Comparison of ENCODE assay signal across 17 cellular contexts in the genomic region with DNA sequence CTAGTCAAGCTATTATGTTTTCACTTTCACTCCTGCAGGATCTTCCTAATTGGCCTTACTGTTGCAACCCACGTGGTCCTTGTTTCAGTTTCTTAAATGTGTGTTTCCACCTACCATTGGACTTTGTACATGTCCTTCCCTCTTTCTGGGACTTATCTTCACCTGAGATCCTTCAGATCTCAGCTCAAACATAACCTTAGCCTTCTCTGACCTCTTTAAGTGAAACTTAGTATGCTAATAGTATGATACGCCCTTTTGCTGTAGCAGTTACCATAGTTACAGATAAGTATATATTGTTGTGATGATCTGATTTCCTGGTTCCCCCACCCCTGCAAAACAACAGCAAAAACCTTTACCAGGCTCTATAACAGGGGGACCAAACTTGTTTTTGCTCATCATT. TPM values are rescaled to one million over a fixed set of nuclear protein-coding genes. Genes with fewer than 3 reads are reported as not detected.
DNase-seq lines count a peak whose midpoint lies in the region; ATAC-seq and TF ChIP-seq lines count a peak whose summit lies in the region.
"Had no signal": no experiment of that assay in that cellular context is flagged by ENCODE, and none has a peak within 500 bp of the region (broad histone marks: within the 10 kb centered on the region; RNA-seq: fewer than 3 reads in every experiment).

No MANE protein-coding gene starts in this region.

- H3K36me3 Mint-ChIP-seq in CD4-positive, alpha-beta T cell (ENCODE audit: low read depth) = peaks cover 90% of the 10 kb centered on the region
- H3K36me3 Mint-ChIP-seq in T-cell = peaks cover 28% of the 10 kb centered on the region

- H3K4me1 Mint-ChIP-seq in CD4-positive, alpha-beta T cell (ENCODE audit: low read depth) = peaks cover 24% of the 10 kb centered on the region
- peaks cover 11 to 18% (median 17%) of the 10 kb centered on the region in 3 donors for H3K4me1 Mint-ChIP-seq in T-cell

- no peaks in the 10 kb centered on the region for H3K27me3 Mint-ChIP-seq in CD4-positive, alpha-beta T cell
- no peaks in the 10 kb centered on the region for H3K27me3 Mint-ChIP-seq in T-cell
- H3K27me3 Mint-ChIP-seq: naive B cell had no signal

- H3K27ac Mint-ChIP-seq in CD4-positive, alpha-beta T cell = peak overlapping the region; percentile 21
- peak overlapping the region; percentile 56 to 73 for H3K27ac Mint-ChIP-seq in T-cell

- H3K4me3 Mint-ChIP-seq in CD4-positive, alpha-beta T cell = no peak overlapping the region
- no peak overlapping the region for H3K4me3 Mint-ChIP-seq in T-cell
- H3K4me3 Mint-ChIP-seq: naive B cell had no signal

- no peak for TF ChIP-seq CTCF in CD4-positive, alpha-beta T cell (IDR thresholded peaks at IDR 0.05)
- TF ChIP-seq CTCF in fibroblast of pulmonary artery (IDR thresholded peaks at IDR 0.05; ENCODE audit: low read length, missing control alignments) = no peak
- no peak for TF ChIP-seq CTCF in RWPE1 (conservative IDR thresholded peaks at IDR 0.05; ENCODE audit: low read depth)

- H3K27me3 ChIP-seq in CD4-positive, alpha-beta T cell (ENCODE audit: control insufficient read depth, insufficient read depth, low read length) = no peaks in the 10 kb centered on the region
- H3K27me3 ChIP-seq: suprapubic skin had no signal

- intact Hi-C loops in CD4-positive, alpha-beta T cell (cut with DNase I, micrococcal nuclease) = no loop called here

- no peaks in the 10 kb centered on the region for H3K9me3 ChIP-seq in CD4-positive, alpha-beta T cell (ENCODE audit: control insufficient read depth, low read length)
- H3K9me3 ChIP-seq: suprapubic skin had no signal

- H3K9me3 Mint-ChIP-seq in CD4-positive, alpha-beta T cell = no peaks in the 10 kb centered on the region
- H3K9me3 Mint-ChIP-seq in T-cell = no peaks in the 10 kb centered on the region
- H3K9me3 Mint-ChIP-seq: naive B cell had no signal

- H3K4me3 ChIP-seq in fibroblast of pulmonary artery (replicated peaks; ENCODE audit: low read depth, low read length) = no peak overlapping the region
- H3K4me3 ChIP-seq: suprapubic skin had no signal

- H3K27ac ChIP-seq in CD4-positive, alpha-beta T cell (ENCODE audit: low read depth, low read length) = no peak overlapping the region
- no peak overlapping the region for H3K27ac ChIP-seq in RWPE1
- H3K27ac ChIP-seq: suprapubic skin, VCaP had no signal

- ATAC-seq in CD4-positive, alpha-beta T cell (ENCODE audit: poor library complexity) = peak; percentile 83
- ATAC-seq in T-cell (replicated peaks in 1 of 4) = peak in 2 of 4 experiments; percentile 16 to 74
- no peak for ATAC-seq in HG03520 (IDR thresholded peaks at IDR 0.05; ENCODE audit: unreplicated experiment)
- ATAC-seq in GM18517 (IDR thresholded peaks at IDR 0.05; ENCODE audit: unreplicated experiment) = no peak
- ATAC-seq: Panc1 had no signal

- POLR2A ChIA-PET in CD4-positive, alpha-beta T cell (lab: Charles Lee) = interaction anchor here (1.0 kb wide), 1 partner anchor 35 kb away, joined by 3 read pairs; a partner anchor contains a TSS
- POLR2A ChIA-PET in T-cell (lab: Charles Lee) (interaction anchor here (0.7 to 1.0 kb wide), 3 partner anchors 35 to 333 kb away, joined by 3 read pairs; a partner anchor contains a TSS), RWPE1 (lab: Yijun Ruan, JAX; ENCODE audit: low non-redundant PET) (no interaction called here)

- CTCF ChIA-PET in CD4-positive, alpha-beta T cell (lab: Charles Lee) = no interaction called here
- CTCF ChIA-PET in T-cell (lab: Charles Lee) = no interaction called here
- CTCF ChIA-PET in RWPE1 (lab: Yijun Ruan, JAX) = interaction anchor here (1.0 kb wide), 1 partner anchor 26 kb away, joined by 3 read pairs; no protein-coding TSS in a partner anchor

- DNase-seq in CD4-positive, alpha-beta T cell = no peak
- DNase-seq in Caki2 (ENCODE audit: low read depth) (peak; percentile 1), T-cell (peak in 1 of 34 experiments; percentile 5), fibroblast of pulmonary artery (ENCODE audit: low read depth) (peak; percentile 1), RWPE1 (ENCODE audit: low spot score) (no peak), cerebellar cortex (ENCODE audit: low spot score) (no peak)
- DNase-seq: C1 segment of cervical spinal cord; hippocampal formation; naive B cell; NCI-H2081; NCI-H69; stimulated activated CD4-positive, alpha-beta T cell treated with anti-CD3 and anti-CD28 coated beads, Interleukin-15, amount 100 ng/mL, for 24 hours had no signal

- in situ Hi-C loops in Caki2 (cut with HindIII; ENCODE audit: low pct_unique_long_range_greater_than_20kb, low sequenced_read_pairs) = no loop called here

RNA-seq across cellular contexts. Expression of a gene that starts 35.2 kb away (rescaled TPM):
- total RNA-seq in CD4-positive, alpha-beta T cell = 100 to 1,000 TPM; 164 to 179 TPM
- 34.3 and 36.3 TPM in 2 replicates for total RNA-seq in Caki2 (2014; rRNA removed; shearing (Covaris generic); ENCODE audit: low replicate concordance)
- 100 to 1,000 TPM; 113 to 164 (median 122) TPM for total RNA-seq in T-cell

Comparison
In these comparisons a context has a peak if more than half of its experiments do, and no peak if none do; other contexts are left out.
1. DNase-seq: peak in Caki2 (single experiment) and fibroblast of pulmonary artery (single experiment); none in CD4-positive, alpha-beta T cell (0 of 10), RWPE1 (single experiment) and cerebellar cortex (single experiment).